In the genomic region with DNA sequence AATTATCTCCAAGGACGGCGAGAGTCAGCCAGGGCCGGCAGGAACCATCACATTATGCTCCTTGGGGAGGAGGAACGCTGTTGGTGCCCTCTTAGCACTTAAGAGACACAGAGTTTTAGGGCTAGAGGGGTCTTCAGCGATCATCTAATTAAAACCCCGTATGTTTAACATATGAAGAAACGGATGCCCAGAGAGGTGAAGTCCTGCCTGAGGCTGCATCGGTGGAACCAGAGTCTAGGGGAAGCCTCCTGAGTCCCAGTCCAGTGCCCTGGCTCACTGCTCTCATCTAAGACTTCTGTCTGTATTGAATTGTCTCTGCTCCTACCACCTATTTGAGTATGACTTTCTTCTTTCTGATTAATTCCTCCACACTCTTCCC, we compare ENCODE assay signal across 1 cellular context.
TF ChIP-seq lines count a peak whose summit lies in the region.

No MANE protein-coding gene starts in this region.

TF ChIP-seq in HepG2, 621 proteins besides CTCF, POLR2A, EP300 and RAD21:
- TF ChIP-seq, protein P1, sequence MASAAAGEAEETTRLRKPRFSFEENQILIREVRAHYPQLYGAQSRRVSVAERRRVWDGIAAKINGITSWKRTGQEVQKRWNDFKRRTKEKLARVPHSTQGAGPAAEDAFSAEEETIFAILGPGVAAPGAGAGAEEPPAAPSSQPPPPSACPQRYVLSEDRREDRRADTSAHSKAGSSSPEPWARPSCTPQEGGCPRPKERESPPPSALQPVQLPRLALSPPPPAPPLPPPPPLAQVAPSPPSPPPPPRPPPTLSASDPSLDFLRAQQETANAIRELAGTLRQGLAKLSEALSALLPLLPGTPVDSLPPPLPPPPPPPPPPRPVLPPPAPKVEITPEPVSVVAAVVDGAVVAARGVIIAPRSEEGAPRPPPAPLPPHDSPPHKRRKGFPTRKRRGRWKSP (CRISPR knock-in tag; IDR thresholded peaks at IDR 0.05), result no peak
- TF ChIP-seq ZNF230 (CRISPR knock-in tag; IDR thresholded peaks at IDR 0.05), result no peak
- no peak for TF ChIP-seq BRD4 (CRISPR knock-in tag; IDR thresholded peaks at IDR 0.05)
- TF ChIP-seq ZNF543 (CRISPR knock-in tag; IDR thresholded peaks at IDR 0.05), result no peak
- TF ChIP-seq MED8 (CRISPR knock-in tag; IDR thresholded peaks at IDR 0.05; ENCODE audit: insufficient replicate concordance), result peak; percentile 19
- TF ChIP-seq ZBTB38 (CRISPR knock-in tag; IDR thresholded peaks at IDR 0.05), result peak; percentile 62
- no peak for TF ChIP-seq SOX6 (IDR thresholded peaks at IDR 0.05)
- 0 out of 2 replicates have a peak, but pooled peaks have one; percentile 12 for TF ChIP-seq SOX6 (CRISPR knock-in tag; IDR thresholded peaks at IDR 0.05)
TF ChIP-seq in HepG2: peak in this region for 3.
